ENCODE assay signal across 27 cellular contexts in genomic region chr15:23736291-23736690, GRCh38.
"Had no signal": no experiment of that assay in that cellular context is flagged by ENCODE, and none has a peak within 500 bp of the region (broad histone marks: within the 10 kb centered on the region; RNA-seq: fewer than 3 reads in every experiment).

No MANE protein-coding gene starts in this region.

- ATAC-seq: heart right ventricle; left cardiac atrium; left lung; naive thymus-derived CD4-positive, alpha-beta T cell; right lobe of liver; stimulated activated naive CD8-positive, alpha-beta T cell treated with anti-CD3 and anti-CD28 coated beads, Interleukin-15, amount 100 ng/mL, for 72 hours; upper lobe of right lung had no signal

- H3K4me1 Mint-ChIP-seq: naive thymus-derived CD4-positive, alpha-beta T cell; nephron; stimulated activated naive CD8-positive, alpha-beta T cell treated with anti-CD3 and anti-CD28 coated beads, Interleukin-15, amount 100 ng/mL, for 72 hours had no signal

- H3K4me3 ChIP-seq: coronary artery, esophagus squamous epithelium, heart right ventricle, left lung, right lobe of liver, suprapubic skin, transverse colon, upper lobe of right lung, uterus had no signal

- H3K36me3 ChIP-seq: esophagus squamous epithelium, heart right ventricle, left lung, right lobe of liver, suprapubic skin, transverse colon, upper lobe of right lung, uterus had no signal

- H3K9me3 ChIP-seq: esophagus squamous epithelium, right lobe of liver, transverse colon, upper lobe of right lung, uterus had no signal

- H3K4me3 Mint-ChIP-seq: naive thymus-derived CD4-positive, alpha-beta T cell; nephron; stimulated activated naive CD8-positive, alpha-beta T cell treated with anti-CD3 and anti-CD28 coated beads, Interleukin-15, amount 100 ng/mL, for 72 hours had no signal

- H3K4me1 ChIP-seq: esophagus squamous epithelium, heart right ventricle, left lung, parathyroid adenoma, right lobe of liver, suprapubic skin, transverse colon, upper lobe of right lung, uterus had no signal

- H3K27ac ChIP-seq: coronary artery, esophagus squamous epithelium, heart right ventricle, left lung, parathyroid adenoma, right lobe of liver, suprapubic skin, transverse colon, upper lobe of right lung, uterus had no signal

- H3K36me3 Mint-ChIP-seq: naive thymus-derived CD4-positive, alpha-beta T cell had no signal

- DNase-seq: dermis blood vessel endothelial cell; effector memory CD4-positive, alpha-beta T cell; erythroblast; esophagus squamous epithelium; foreskin melanocyte; glutamatergic neuron; heart right ventricle; hippocampal formation; left cardiac atrium; left lung; mesenchymal stem cell; midbrain; naive thymus-derived CD4-positive, alpha-beta T cell; right lobe of liver; small intestine; stimulated activated CD4-positive, alpha-beta T cell treated with anti-CD3 and anti-CD28 coated beads, Interleukin-15, amount 100 ng/mL, for 24 hours; stimulated activated CD4-positive, alpha-beta T cell treated with anti-CD3 and anti-CD28 coated beads, Interleukin-2, amount 100 ng/mL, for 48 hours; stimulated activated naive CD4-positive, alpha-beta T cell; stimulated activated naive CD8-positive, alpha-beta T cell treated with anti-CD3 and anti-CD28 coated beads, Interleukin-15, amount 100 ng/mL, for 72 hours; transverse colon; upper lobe of right lung; uterus had no signal

- H3K27ac Mint-ChIP-seq: naive thymus-derived CD4-positive, alpha-beta T cell; nephron; progenitor cell of endocrine pancreas; stimulated activated naive CD8-positive, alpha-beta T cell treated with anti-CD3 and anti-CD28 coated beads, Interleukin-15, amount 100 ng/mL, for 72 hours had no signal

- H3K27me3 ChIP-seq: esophagus squamous epithelium, heart right ventricle, left lung, right lobe of liver, suprapubic skin, transverse colon, upper lobe of right lung, uterus had no signal

- H3K9ac ChIP-seq: parathyroid adenoma had no signal

- H2AFZ ChIP-seq: parathyroid adenoma had no signal

- H3K27me3 Mint-ChIP-seq: naive thymus-derived CD4-positive, alpha-beta T cell; progenitor cell of endocrine pancreas; stimulated activated naive CD8-positive, alpha-beta T cell treated with anti-CD3 and anti-CD28 coated beads, Interleukin-15, amount 100 ng/mL, for 72 hours had no signal
